25 cellular contexts compared by ENCODE assay signal in genomic region chr17:3040882-3041281, GRCh38. TPM values are rescaled to one million over a fixed set of nuclear protein-coding genes. Genes with fewer than 3 reads are reported as not detected.
"Had no signal": no experiment of that assay in that cellular context is flagged by ENCODE, and none has a peak within 500 bp of the region (broad histone marks: within the 10 kb centered on the region; RNA-seq: fewer than 3 reads in every experiment).

No MANE protein-coding gene starts in this region.

- H3K27me3 ChIP-seq: neutrophil, ovary, right atrium auricular region, uterus had no signal

- H3K4me3 ChIP-seq: esophagus muscularis mucosa, gastrocnemius medialis, heart right ventricle, mucosa of descending colon, ovary, right atrium auricular region, sigmoid colon, skin epidermis, stomach, uterus had no signal

- ATAC-seq: effector memory CD8-positive, alpha-beta T cell; gastrocnemius medialis; heart right ventricle; left cardiac atrium; left ventricle myocardium superior; mucosa of descending colon; naive thymus-derived CD8-positive, alpha-beta T cell had no signal

- H3K27me3 Mint-ChIP-seq: effector memory CD8-positive, alpha-beta T cell had no signal

- H3K4me1 ChIP-seq: esophagus muscularis mucosa, gastrocnemius medialis, right atrium auricular region, sigmoid colon, stomach, uterus had no signal

- H3K27ac ChIP-seq: epithelial cell of prostate, esophagus muscularis mucosa, gastrocnemius medialis, heart right ventricle, neutrophil, ovary, right atrium auricular region, sigmoid colon, skin epidermis, stomach, uterus had no signal

- H3K27ac Mint-ChIP-seq: dendritic cell treated with granulocyte-macrophage colony-stimulating factor and Interleukin-4, amounts not matched to agents 40 ng/mL and 50 ng/mL, for 4 days had no signal

- DNase-seq: effector memory CD8-positive, alpha-beta T cell; gastrocnemius medialis; heart right ventricle; kidney; left cardiac atrium; left ventricle myocardium superior; mammary epithelial cell; mucosa of descending colon; naive thymus-derived CD8-positive, alpha-beta T cell; ovary; sigmoid colon; stimulated activated CD4-positive, alpha-beta T cell treated with anti-CD3 and anti-CD28 coated beads, Interleukin-12 subunit alpha, Interleukin-12 subunit beta, amount 100 ng/mL, for 4 hours; stimulated activated naive CD4-positive, alpha-beta T cell; stomach; trophoblast cell; uterus had no signal

- H3K36me3 ChIP-seq: esophagus muscularis mucosa, gastrocnemius medialis, heart right ventricle, ovary, right atrium auricular region, sigmoid colon, stomach, uterus had no signal

- H3K9me3 ChIP-seq: gastrocnemius medialis, neutrophil, uterus had no signal

- H3K4me3 Mint-ChIP-seq: dendritic cell treated with granulocyte-macrophage colony-stimulating factor and Interleukin-4, amounts not matched to agents 40 ng/mL and 50 ng/mL, for 4 days; effector memory CD8-positive, alpha-beta T cell; naive thymus-derived CD8-positive, alpha-beta T cell had no signal

RNA-seq across cellular contexts. Expression of gene OR1D5, which starts 22.5 kb away (rescaled TPM):
- total RNA-seq: esophagus muscularis mucosa; fibroblast of villous mesenchyme; gastrocnemius medialis; heart right ventricle; kidney; left cardiac atrium; left ventricle myocardium superior; mammary epithelial cell; mesenteric fat pad; mucosa of descending colon; naive thymus-derived CD8-positive, alpha-beta T cell; ovary; posterior vena cava; right atrium auricular region; sigmoid colon; stomach; uterus had no signal
